ENCODE assay signal across 1 cellular context in the genomic region with DNA sequence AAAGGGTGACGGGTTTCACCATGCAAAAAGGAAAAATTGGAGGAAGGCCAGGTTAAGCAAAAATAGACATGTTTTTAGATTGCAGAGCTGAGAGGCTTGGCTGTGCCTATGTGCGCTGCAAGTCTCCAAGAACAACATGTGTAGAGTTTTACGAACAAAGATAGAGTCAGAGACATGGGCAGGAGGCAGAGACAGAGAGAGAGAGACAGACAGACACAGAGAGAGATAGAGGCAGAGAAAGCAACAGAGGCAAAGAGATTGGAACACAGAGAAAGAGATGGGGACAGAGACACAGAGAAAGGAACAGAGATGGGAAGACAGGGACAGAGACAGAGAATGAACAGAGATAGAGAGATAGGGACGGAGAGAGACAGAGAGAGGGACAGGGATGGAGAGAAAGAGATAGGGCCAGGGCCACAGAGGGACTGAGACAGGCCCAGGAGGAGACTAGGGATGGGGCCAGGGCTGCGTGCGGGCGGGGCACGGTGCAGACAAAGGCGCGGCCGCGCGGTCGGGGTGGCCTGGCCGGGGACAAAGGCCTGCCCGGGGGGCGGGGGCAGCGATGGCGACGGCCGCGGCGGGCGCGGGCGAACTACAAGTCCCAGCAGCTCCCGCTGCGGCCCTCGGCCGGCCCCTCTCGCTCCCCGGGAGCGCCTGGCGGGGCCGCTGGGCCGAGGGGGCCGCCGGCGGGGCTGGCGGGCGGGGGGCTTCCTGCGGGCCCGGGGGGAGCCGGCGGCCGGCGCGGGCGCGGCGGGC.
TF ChIP-seq lines count a peak whose summit lies in the region.

A gene (plus strand): TSS at position 633 of the 756 bp plus-strand sequence. CDS start 3,140 bp downstream, outside the sequence.

TF ChIP-seq in HepG2, 621 proteins besides CTCF, POLR2A, EP300 and RAD21 (continued from another document and continues in another):
- TF ChIP-seq RCOR2 (CRISPR knock-in tag; IDR thresholded peaks at IDR 0.05) (no peak), SIN3B (IDR thresholded peaks at IDR 0.05; ENCODE audit: low read length) (no peak), YEATS2 (CRISPR knock-in tag; IDR thresholded peaks at IDR 0.05; ENCODE audit: borderline replicate concordance) (no peak), ZNF709 (CRISPR knock-in tag; IDR thresholded peaks at IDR 0.05) (peak; percentile 45; the same call in 1 of the 2 replicates), SCMH1 (CRISPR knock-in tag; IDR thresholded peaks at IDR 0.05; ENCODE audit: borderline replicate concordance) (no peak), ZNF253 (CRISPR knock-in tag; IDR thresholded peaks at IDR 0.05; ENCODE audit: borderline replicate concordance) (no peak), RORA (CRISPR knock-in tag; IDR thresholded peaks at IDR 0.05) (no peak), ZNF460 (CRISPR knock-in tag; IDR thresholded peaks at IDR 0.05; ENCODE audit: borderline replicate concordance) (no peak), ZNF724P (CRISPR knock-in tag; IDR thresholded peaks at IDR 0.05; ENCODE audit: borderline replicate concordance) (no peak), SAP130 (CRISPR knock-in tag; IDR thresholded peaks at IDR 0.05; ENCODE audit: low read depth) (no peak; the same call in 1 of the 2 replicates), RARA (CRISPR knock-in tag; IDR thresholded peaks at IDR 0.05) (no peak), THAP11 (CRISPR knock-in tag; IDR thresholded peaks at IDR 0.05) (peak; percentile 96), ZNF446 (CRISPR knock-in tag; IDR thresholded peaks at IDR 0.05) (no peak), TAF1 (CRISPR knock-in tag; IDR thresholded peaks at IDR 0.05) (peak; percentile 39; the same call in 1 of the 2 replicates), SMC3 (IDR thresholded peaks at IDR 0.05; ENCODE audit: low read length) (no peak), HNF4A (CRISPR knock-in tag; IDR thresholded peaks at IDR 0.05) (no peak), ZNF766 (CRISPR knock-in tag; IDR thresholded peaks at IDR 0.05; ENCODE audit: borderline replicate concordance) (no peak), ZNF260 (CRISPR knock-in tag; IDR thresholded peaks at IDR 0.05; ENCODE audit: borderline replicate concordance, low read depth) (no peak), ZNF564 (CRISPR knock-in tag; IDR thresholded peaks at IDR 0.05) (no peak), ZNF234 (CRISPR knock-in tag; conservative IDR thresholded peaks at IDR 0.05) (no peak), CEBPG (CRISPR knock-in tag; IDR thresholded peaks at IDR 0.05) (no peak), ELF3 (CRISPR knock-in tag; IDR thresholded peaks at IDR 0.05) (no peak), ZNF75D (CRISPR knock-in tag; IDR thresholded peaks at IDR 0.05; ENCODE audit: borderline replicate concordance) (no peak)
- TF ChIP-seq, protein P1, sequence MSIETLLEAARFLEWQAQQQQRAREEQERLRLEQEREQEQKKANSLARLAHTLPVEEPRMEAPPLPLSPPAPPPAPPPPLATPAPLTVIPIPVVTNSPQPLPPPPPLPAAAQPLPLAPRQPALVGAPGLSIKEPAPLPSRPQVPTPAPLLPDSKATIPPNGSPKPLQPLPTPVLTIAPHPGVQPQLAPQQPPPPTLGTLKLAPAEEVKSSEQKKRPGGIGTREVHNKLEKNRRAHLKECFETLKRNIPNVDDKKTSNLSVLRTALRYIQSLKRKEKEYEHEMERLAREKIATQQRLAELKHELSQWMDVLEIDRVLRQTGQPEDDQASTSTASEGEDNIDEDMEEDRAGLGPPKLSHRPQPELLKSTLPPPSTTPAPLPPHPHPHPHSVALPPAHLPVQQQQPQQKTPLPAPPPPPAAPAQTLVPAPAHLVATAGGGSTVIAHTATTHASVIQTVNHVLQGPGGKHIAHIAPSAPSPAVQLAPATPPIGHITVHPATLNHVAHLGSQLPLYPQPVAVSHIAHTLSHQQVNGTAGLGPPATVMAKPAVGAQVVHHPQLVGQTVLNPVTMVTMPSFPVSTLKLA (IDR thresholded peaks at IDR 0.05) = no peak
- TF ChIP-seq, protein P2, sequence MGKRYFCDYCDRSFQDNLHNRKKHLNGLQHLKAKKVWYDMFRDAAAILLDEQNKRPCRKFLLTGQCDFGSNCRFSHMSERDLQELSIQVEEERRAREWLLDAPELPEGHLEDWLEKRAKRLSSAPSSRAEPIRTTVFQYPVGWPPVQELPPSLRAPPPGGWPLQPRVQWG (CRISPR knock-in tag; IDR thresholded peaks at IDR 0.05; ENCODE audit: borderline replicate concordance, low read depth) = no peak
- TF ChIP-seq, protein P3, sequence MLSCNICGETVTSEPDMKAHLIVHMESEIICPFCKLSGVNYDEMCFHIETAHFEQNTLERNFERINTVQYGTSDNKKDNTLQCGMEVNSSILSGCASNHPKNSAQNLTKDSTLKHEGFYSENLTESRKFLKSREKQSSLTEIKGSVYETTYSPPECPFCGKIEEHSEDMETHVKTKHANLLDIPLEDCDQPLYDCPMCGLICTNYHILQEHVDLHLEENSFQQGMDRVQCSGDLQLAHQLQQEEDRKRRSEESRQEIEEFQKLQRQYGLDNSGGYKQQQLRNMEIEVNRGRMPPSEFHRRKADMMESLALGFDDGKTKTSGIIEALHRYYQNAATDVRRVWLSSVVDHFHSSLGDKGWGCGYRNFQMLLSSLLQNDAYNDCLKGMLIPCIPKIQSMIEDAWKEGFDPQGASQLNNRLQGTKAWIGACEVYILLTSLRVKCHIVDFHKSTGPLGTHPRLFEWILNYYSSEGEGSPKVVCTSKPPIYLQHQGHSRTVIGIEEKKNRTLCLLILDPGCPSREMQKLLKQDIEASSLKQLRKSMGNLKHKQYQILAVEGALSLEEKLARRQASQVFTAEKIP (CRISPR knock-in tag; IDR thresholded peaks at IDR 0.05; ENCODE audit: borderline replicate concordance) = no peak
- TF ChIP-seq, protein P4, sequence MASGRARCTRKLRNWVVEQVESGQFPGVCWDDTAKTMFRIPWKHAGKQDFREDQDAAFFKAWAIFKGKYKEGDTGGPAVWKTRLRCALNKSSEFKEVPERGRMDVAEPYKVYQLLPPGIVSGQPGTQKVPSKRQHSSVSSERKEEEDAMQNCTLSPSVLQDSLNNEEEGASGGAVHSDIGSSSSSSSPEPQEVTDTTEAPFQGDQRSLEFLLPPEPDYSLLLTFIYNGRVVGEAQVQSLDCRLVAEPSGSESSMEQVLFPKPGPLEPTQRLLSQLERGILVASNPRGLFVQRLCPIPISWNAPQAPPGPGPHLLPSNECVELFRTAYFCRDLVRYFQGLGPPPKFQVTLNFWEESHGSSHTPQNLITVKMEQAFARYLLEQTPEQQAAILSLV (CRISPR knock-in tag; IDR thresholded peaks at IDR 0.05; ENCODE audit: borderline replicate concordance) = no peak
- TF ChIP-seq, protein P5, sequence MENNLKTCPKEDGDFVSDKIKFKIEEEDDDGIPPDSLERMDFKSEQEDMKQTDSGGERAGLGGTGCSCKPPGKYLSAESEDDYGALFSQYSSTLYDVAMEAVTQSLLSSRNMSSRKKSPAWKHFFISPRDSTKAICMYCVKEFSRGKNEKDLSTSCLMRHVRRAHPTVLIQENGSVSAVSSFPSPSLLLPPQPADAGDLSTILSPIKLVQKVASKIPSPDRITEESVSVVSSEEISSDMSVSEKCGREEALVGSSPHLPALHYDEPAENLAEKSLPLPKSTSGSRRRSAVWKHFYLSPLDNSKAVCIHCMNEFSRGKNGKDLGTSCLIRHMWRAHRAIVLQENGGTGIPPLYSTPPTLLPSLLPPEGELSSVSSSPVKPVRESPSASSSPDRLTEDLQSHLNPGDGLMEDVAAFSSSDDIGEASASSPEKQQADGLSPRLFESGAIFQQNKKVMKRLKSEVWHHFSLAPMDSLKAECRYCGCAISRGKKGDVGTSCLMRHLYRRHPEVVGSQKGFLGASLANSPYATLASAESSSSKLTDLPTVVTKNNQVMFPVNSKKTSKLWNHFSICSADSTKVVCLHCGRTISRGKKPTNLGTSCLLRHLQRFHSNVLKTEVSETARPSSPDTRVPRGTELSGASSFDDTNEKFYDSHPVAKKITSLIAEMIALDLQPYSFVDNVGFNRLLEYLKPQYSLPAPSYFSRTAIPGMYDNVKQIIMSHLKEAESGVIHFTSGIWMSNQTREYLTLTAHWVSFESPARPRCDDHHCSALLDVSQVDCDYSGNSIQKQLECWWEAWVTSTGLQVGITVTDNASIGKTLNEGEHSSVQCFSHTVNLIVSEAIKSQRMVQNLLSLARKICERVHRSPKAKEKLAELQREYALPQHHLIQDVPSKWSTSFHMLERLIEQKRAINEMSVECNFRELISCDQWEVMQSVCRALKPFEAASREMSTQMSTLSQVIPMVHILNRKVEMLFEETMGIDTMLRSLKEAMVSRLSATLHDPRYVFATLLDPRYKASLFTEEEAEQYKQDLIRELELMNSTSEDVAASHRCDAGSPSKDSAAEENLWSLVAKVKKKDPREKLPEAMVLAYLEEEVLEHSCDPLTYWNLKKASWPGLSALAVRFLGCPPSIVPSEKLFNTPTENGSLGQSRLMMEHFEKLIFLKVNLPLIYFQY (CRISPR knock-in tag; IDR thresholded peaks at IDR 0.05; ENCODE audit: borderline replicate concordance) = no peak
- TF ChIP-seq, protein P6, sequence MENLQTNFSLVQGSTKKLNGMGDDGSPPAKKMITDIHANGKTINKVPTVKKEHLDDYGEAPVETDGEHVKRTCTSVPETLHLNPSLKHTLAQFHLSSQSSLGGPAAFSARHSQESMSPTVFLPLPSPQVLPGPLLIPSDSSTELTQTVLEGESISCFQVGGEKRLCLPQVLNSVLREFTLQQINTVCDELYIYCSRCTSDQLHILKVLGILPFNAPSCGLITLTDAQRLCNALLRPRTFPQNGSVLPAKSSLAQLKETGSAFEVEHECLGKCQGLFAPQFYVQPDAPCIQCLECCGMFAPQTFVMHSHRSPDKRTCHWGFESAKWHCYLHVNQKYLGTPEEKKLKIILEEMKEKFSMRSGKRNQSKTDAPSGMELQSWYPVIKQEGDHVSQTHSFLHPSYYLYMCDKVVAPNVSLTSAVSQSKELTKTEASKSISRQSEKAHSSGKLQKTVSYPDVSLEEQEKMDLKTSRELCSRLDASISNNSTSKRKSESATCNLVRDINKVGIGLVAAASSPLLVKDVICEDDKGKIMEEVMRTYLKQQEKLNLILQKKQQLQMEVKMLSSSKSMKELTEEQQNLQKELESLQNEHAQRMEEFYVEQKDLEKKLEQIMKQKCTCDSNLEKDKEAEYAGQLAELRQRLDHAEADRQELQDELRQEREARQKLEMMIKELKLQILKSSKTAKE (CRISPR knock-in tag; IDR thresholded peaks at IDR 0.05; ENCODE audit: borderline replicate concordance) = no peak
- TF ChIP-seq, protein P7, sequence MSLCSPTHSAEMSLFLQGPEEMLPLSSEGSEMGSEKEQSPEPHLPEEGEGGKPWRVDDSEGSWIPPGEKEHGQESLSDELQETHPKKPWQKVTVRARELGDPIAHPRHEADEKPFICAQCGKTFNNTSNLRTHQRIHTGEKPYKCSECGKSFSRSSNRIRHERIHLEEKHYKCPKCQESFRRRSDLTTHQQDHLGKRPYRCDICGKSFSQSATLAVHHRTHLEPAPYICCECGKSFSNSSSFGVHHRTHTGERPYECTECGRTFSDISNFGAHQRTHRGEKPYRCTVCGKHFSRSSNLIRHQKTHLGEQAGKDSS (CRISPR knock-in tag; IDR thresholded peaks at IDR 0.05; ENCODE audit: borderline replicate concordance, low read depth) = no peak
- TF ChIP-seq, protein P8, sequence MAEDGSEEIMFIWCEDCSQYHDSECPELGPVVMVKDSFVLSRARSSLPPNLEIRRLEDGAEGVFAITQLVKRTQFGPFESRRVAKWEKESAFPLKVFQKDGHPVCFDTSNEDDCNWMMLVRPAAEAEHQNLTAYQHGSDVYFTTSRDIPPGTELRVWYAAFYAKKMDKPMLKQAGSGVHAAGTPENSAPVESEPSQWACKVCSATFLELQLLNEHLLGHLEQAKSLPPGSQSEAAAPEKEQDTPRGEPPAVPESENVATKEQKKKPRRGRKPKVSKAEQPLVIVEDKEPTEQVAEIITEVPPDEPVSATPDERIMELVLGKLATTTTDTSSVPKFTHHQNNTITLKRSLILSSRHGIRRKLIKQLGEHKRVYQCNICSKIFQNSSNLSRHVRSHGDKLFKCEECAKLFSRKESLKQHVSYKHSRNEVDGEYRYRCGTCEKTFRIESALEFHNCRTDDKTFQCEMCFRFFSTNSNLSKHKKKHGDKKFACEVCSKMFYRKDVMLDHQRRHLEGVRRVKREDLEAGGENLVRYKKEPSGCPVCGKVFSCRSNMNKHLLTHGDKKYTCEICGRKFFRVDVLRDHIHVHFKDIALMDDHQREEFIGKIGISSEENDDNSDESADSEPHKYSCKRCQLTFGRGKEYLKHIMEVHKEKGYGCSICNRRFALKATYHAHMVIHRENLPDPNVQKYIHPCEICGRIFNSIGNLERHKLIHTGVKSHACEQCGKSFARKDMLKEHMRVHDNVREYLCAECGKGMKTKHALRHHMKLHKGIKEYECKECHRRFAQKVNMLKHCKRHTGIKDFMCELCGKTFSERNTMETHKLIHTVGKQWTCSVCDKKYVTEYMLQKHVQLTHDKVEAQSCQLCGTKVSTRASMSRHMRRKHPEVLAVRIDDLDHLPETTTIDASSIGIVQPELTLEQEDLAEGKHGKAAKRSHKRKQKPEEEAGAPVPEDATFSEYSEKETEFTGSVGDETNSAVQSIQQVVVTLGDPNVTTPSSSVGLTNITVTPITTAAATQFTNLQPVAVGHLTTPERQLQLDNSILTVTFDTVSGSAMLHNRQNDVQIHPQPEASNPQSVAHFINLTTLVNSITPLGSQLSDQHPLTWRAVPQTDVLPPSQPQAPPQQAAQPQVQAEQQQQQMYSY (CRISPR knock-in tag; IDR thresholded peaks at IDR 0.05) = no peak
